Comparison of ENCODE assay signal across 8 cellular contexts in genomic region chr2:231925303-231926179, GRCh38. TPM values are rescaled to one million over a fixed set of nuclear protein-coding genes. Genes with fewer than 3 reads are reported as not detected.
DNase-seq lines count a peak whose midpoint lies in the region; ATAC-seq and TF ChIP-seq lines count a peak whose summit lies in the region.

No MANE protein-coding gene starts in this region.

- POLR2A ChIA-PET in Caco-2 (lab: Charles Lee): interaction anchor here (0.6 kb wide), 1 partner anchor 361 kb away, joined by 3 read pairs; no protein-coding TSS in a partner anchor
- POLR2A ChIA-PET in HEK293T (lab: Yijun Ruan, JAX): interaction anchor here (1.1 kb wide), 1 partner anchor 215 kb away, joined by 3 read pairs; no protein-coding TSS in a partner anchor

- CTCF ChIA-PET in Caco-2 (lab: Charles Lee): interaction anchor here (0.6 to 1.4 kb wide), 7 partner anchors 8 to 401 kb away, joined by 3 to 8 read pairs (median 3); partner anchors contain the start of gene DIS3L2
- CTCF ChIA-PET in HEK293T (lab: Yijun Ruan, JAX): interaction anchor here (0.6 to 2.5 kb wide), 9 partner anchors 17 to 401 kb away, joined by 3 to 10 read pairs (median 3); no protein-coding TSS in a partner anchor

- no peaks in the 10 kb centered on the region; the same call in 1 of the 2 replicates for H3K27me3 ChIP-seq in Caco-2 (replicated peaks; ENCODE audit: control insufficient read depth, insufficient read depth, low read length)

- no peaks in the 10 kb centered on the region for H3K36me3 ChIP-seq in Caco-2 (ENCODE audit: control insufficient read depth, insufficient read depth, low read length)

- no peaks in the 10 kb centered on the region for H3K36me3 Mint-ChIP-seq in Caco-2 (ENCODE audit: insufficient read depth, unreplicated experiment)
- H3K36me3 Mint-ChIP-seq in effector memory CD8-positive, alpha-beta T cell (ENCODE audit: insufficient read depth): no peaks in the 10 kb centered on the region
- H3K36me3 Mint-ChIP-seq in memory B cell: no peaks in the 10 kb centered on the region

- H3K4me3 ChIP-seq in Caco-2 (ENCODE audit: low read depth, low read length): peak overlapping the region; percentile 49

- BruUV-seq in Caco-2 (replicated peaks; lab: Mats Ljungman, UMichigan): no TSS peak

- no peaks in the 10 kb centered on the region for H3K9me3 ChIP-seq in Caco-2

- H3K27ac Mint-ChIP-seq in Caco-2 (ENCODE audit: unreplicated experiment) (no peak overlapping the region), memory B cell (no peak overlapping the region)
- H3K27ac Mint-ChIP-seq in effector memory CD8-positive, alpha-beta T cell: no peak overlapping the region

- peak; percentile 59 to 64 for TF ChIP-seq CTCF in Caco-2 (IDR thresholded peaks at IDR 0.05; ENCODE audit: insufficient read depth in 1 of 2, low read depth in 1 of 2, low read length in 1 of 2, severe bottlenecking in 1 of 2, unreplicated experiment in 1 of 2)

- no peaks in the 10 kb centered on the region for H3K9me3 Mint-ChIP-seq in Caco-2 (ENCODE audit: unreplicated experiment)
- H3K9me3 Mint-ChIP-seq in effector memory CD8-positive, alpha-beta T cell: no peaks in the 10 kb centered on the region
- H3K9me3 Mint-ChIP-seq in memory B cell: no peaks in the 10 kb centered on the region

- H3K4me1 ChIP-seq in Caco-2: no peaks in the 10 kb centered on the region

- no peaks in the 10 kb centered on the region for H3K4me1 Mint-ChIP-seq in Caco-2 (ENCODE audit: low read depth, unreplicated experiment)
- H3K4me1 Mint-ChIP-seq in effector memory CD8-positive, alpha-beta T cell (ENCODE audit: low read depth in 2 of 2): peaks cover 4 to 12% of the 10 kb centered on the region in 2 donors
- peaks cover 16% of the 10 kb centered on the region for H3K4me1 Mint-ChIP-seq in memory B cell

- intact Hi-C loops in Caco-2 (cut with micrococcal nuclease; ENCODE audit: unreplicated experiment): loop anchor here (1.0 to 5.0 kb wide), 3 partner anchors 217 to 512 kb away; no protein-coding TSS in a partner anchor

- peak; percentile 68 to 84 for DNase-seq in Caco-2
- peak; percentile 84 for DNase-seq in HEK293T (ENCODE audit: extremely low spot score)
- peak; percentile 34 for DNase-seq in NCI-H748 treated with DMSO at 0.1 percent for 48 hours (lab: John Stamatoyannopoulos, UW)
- peak; percentile 28 to 31 for DNase-seq in activated CD8-positive, alpha-beta memory T cell treated with anti-CD3 and anti-CD28 coated beads for 4 hours (ENCODE audit: low read depth in 2 of 2)
- peak; percentile 53 to 64 (median 62) for DNase-seq in effector memory CD8-positive, alpha-beta T cell
- peak; percentile 66 to 74 for DNase-seq in memory B cell (ENCODE audit: low spot score in 2 of 2)
- peak; percentile 45 to 68 (median 49) for DNase-seq in stimulated activated CD4-positive, alpha-beta T cell treated with anti-CD3 and anti-CD28 coated beads, TNF-alpha, amount 100 ng/mL, for 24 hours (ENCODE audit: low read depth in 3 of 3)

- peak; percentile 76 for ATAC-seq in effector memory CD8-positive, alpha-beta T cell (replicated peaks)
- ATAC-seq in memory B cell (ENCODE audit: low read depth): peak; percentile 80
- ATAC-seq in HG03280 (IDR thresholded peaks at IDR 0.05; ENCODE audit: unreplicated experiment): no peak

- H3K27me3 Mint-ChIP-seq in Caco-2 (ENCODE audit: insufficient read depth, unreplicated experiment): peaks cover 11% of the 10 kb centered on the region
- peaks cover 71 to 74% of the 10 kb centered on the region in 2 donors for H3K27me3 Mint-ChIP-seq in effector memory CD8-positive, alpha-beta T cell
- peaks cover 23% of the 10 kb centered on the region for H3K27me3 Mint-ChIP-seq in memory B cell

- peak overlapping the region; percentile 65 for H3K4me3 Mint-ChIP-seq in Caco-2 (ENCODE audit: unreplicated experiment)
- peak overlapping the region; percentile 59 to 60 for H3K4me3 Mint-ChIP-seq in effector memory CD8-positive, alpha-beta T cell
- H3K4me3 Mint-ChIP-seq in memory B cell: peak overlapping the region; percentile 51

TF ChIP-seq in HEK293T, 16 proteins besides CTCF, POLR2A, EP300 and RAD21:
- TF ChIP-seq L3MBTL2 (conservative IDR thresholded peaks at IDR 0.05) (peak; percentile 77), FOXM1 (IDR thresholded peaks at IDR 0.05; ENCODE audit: borderline replicate concordance) (no peak), HDGF (IDR thresholded peaks at IDR 0.05; ENCODE audit: borderline replicate concordance) (peak; percentile 33; the same call in 1 of the 2 replicates)

RNA-seq across cellular contexts. Expression of gene NPPC, which starts 0.7 kb away (rescaled TPM):
- not detected in 2 replicates for total RNA-seq in Caco-2 (2022)

RNA-seq across cellular contexts. Expression of gene DIS3L2, which starts 36.0 kb away (rescaled TPM):
- total RNA-seq in Caco-2 (2022): 15.5 and 18.0 TPM in 2 replicates

Comparison
In these comparisons a context has a peak if more than half of its experiments do, and no peak if none do; other contexts are left out.
1. DNase-seq: peak in every context shown above with its lines; median percentile 84 in HEK293T; 76 in Caco-2; 70 in memory B cell; 62 in effector memory CD8-positive, alpha-beta T cell; 49 in stimulated activated CD4-positive, alpha-beta T cell treated with anti-CD3 and anti-CD28 coated beads, TNF-alpha, amount 100 ng/mL, for 24 hours; 34 in NCI-H748 treated with DMSO at 0.1 percent for 48 hours; 30 in activated CD8-positive, alpha-beta memory T cell treated with anti-CD3 and anti-CD28 coated beads for 4 hours.